ENCODE assay signal across 27 cellular contexts in genomic region chr10:111100198-111100597, GRCh38. TPM values are rescaled to one million over a fixed set of nuclear protein-coding genes. Genes with fewer than 3 reads are reported as not detected.
"Had no signal": no experiment of that assay in that cellular context is flagged by ENCODE, and none has a peak within 500 bp of the region (broad histone marks: within the 10 kb centered on the region; RNA-seq: fewer than 3 reads in every experiment).

No MANE protein-coding gene starts in this region.

- H3K4me3 ChIP-seq: dorsolateral prefrontal cortex, gastrocnemius medialis, ovary, psoas muscle, smooth muscle cell, suprapubic skin had no signal

- H3K4me3 Mint-ChIP-seq: natural killer cell; stimulated activated naive CD8-positive, alpha-beta T cell treated with anti-CD3 and anti-CD28 coated beads, Interleukin-15, amount 100 ng/mL, for 72 hours had no signal

- H3K9me3 Mint-ChIP-seq: natural killer cell; stimulated activated naive CD8-positive, alpha-beta T cell treated with anti-CD3 and anti-CD28 coated beads, Interleukin-15, amount 100 ng/mL, for 72 hours had no signal

- H3K4me2 ChIP-seq: smooth muscle cell had no signal

- H3K4me1 ChIP-seq: gastrocnemius medialis, psoas muscle, suprapubic skin had no signal

- H3K27me3 ChIP-seq: ovary had no signal

- H3K9me3 ChIP-seq: gastrocnemius medialis, ovary, psoas muscle, suprapubic skin had no signal

- ATAC-seq: esophagus mucosa; gastrocnemius medialis; left lobe of liver; natural killer cell; psoas muscle; right cardiac atrium; stimulated activated naive CD8-positive, alpha-beta T cell treated with anti-CD3 and anti-CD28 coated beads, Interleukin-15, amount 100 ng/mL, for 72 hours had no signal

- H3K4me1 Mint-ChIP-seq: natural killer cell; stimulated activated naive CD8-positive, alpha-beta T cell treated with anti-CD3 and anti-CD28 coated beads, Interleukin-15, amount 100 ng/mL, for 72 hours had no signal

- H3K36me3 ChIP-seq: gastrocnemius medialis, ovary, suprapubic skin had no signal

- H3K27ac ChIP-seq: dorsolateral prefrontal cortex, epithelial cell of prostate, gastrocnemius medialis, ovary, psoas muscle, suprapubic skin had no signal

- H3K27me3 Mint-ChIP-seq: stimulated activated naive CD8-positive, alpha-beta T cell treated with anti-CD3 and anti-CD28 coated beads, Interleukin-15, amount 100 ng/mL, for 72 hours had no signal

- H3K27ac Mint-ChIP-seq: natural killer cell; stimulated activated naive CD8-positive, alpha-beta T cell treated with anti-CD3 and anti-CD28 coated beads, Interleukin-15, amount 100 ng/mL, for 72 hours had no signal

- H3K36me3 Mint-ChIP-seq: natural killer cell had no signal

- DNase-seq: cerebellar nuclear complex; effector CD4-positive, alpha-beta T cell; foreskin fibroblast; gastrocnemius medialis; head of caudate nucleus; mesenchymal stem cell; midbrain; natural killer cell; occipital lobe; ovary; posterior cingulate gyrus; psoas muscle; right cardiac atrium; stimulated activated CD4-positive, alpha-beta T cell treated with anti-CD3 and anti-CD28 coated beads, Interleukin-12 subunit alpha, Interleukin-12 subunit beta, amount 100 ng/mL, for 4 hours; stimulated activated CD4-positive, alpha-beta T cell treated with anti-CD3 and anti-CD28 coated beads, Interleukin-1b, Interleukin-23, amount 100 ng/mL, for 48 hours; stimulated activated CD4-positive, alpha-beta T cell treated with anti-CD3 and anti-CD28 coated beads, Interleukin-4, amount 100 ng/mL, for 1 hour; stimulated activated CD8-positive, alpha-beta memory T cell treated with anti-CD3 and anti-CD28 coated beads, Interleukin-4, amount 100 ng/mL, for 48 hours; stimulated activated naive CD4-positive, alpha-beta T cell; stimulated activated naive CD8-positive, alpha-beta T cell treated with anti-CD3 and anti-CD28 coated beads, Interleukin-15, amount 100 ng/mL, for 72 hours; trophoblast cell had no signal

- FAIRE-seq: keratinocyte had no signal

RNA-seq across cellular contexts. Expression of gene ADRA2A, which starts 23.4 kb away (rescaled TPM):
- polyA plus RNA-seq: keratinocyte had no signal
